In genomic region chr13:91346848-91347211, GRCh38 we compare ENCODE assay signal across 8 cellular contexts. TPM values are rescaled to one million over a fixed set of nuclear protein-coding genes. Genes with fewer than 3 reads are reported as not detected.
DNase-seq lines count a peak whose midpoint lies in the region; ATAC-seq and TF ChIP-seq lines count a peak whose summit lies in the region.

No MANE protein-coding gene starts in this region.

- no peak for TF ChIP-seq CTCF in body of pancreas (IDR thresholded peaks at IDR 0.05)

- intact Hi-C loops in body of pancreas (cut with DNase I) = no loop called here

- H3K9ac ChIP-seq in BLaER1 treated with 17β-estradiol and CSF1 and Interleukin-3, amounts not matched to agents 10 nM and 100 nM = peak overlapping the region; percentile 98 to 100 (median 100)

- H3K4me3 ChIP-seq in BLaER1 treated with 17β-estradiol and CSF1 and Interleukin-3, amounts not matched to agents 10 nM and 100 nM = peak overlapping the region; percentile 90 to 99 (median 97)
- H3K4me3 ChIP-seq in SJCRH30 (peak overlapping the region; percentile 97), body of pancreas (peak overlapping the region; percentile 31 to 43)

- peaks cover 19 to 29% (median 26%) of the 10 kb centered on the region in 11 experiments; a peak in 21 of 22 replicates for H3K36me3 ChIP-seq in BLaER1 treated with 17β-estradiol and CSF1 and Interleukin-3, amounts not matched to agents 10 nM and 100 nM
- H3K36me3 ChIP-seq in SJCRH30 (peaks cover 26% of the 10 kb centered on the region), body of pancreas (replicated peaks in 1 of 2; ENCODE audit: insufficient read depth in 1 of 2, low read depth in 2 of 2) (peaks cover 0 to 2% of the 10 kb centered on the region in 2 donors)

- no peak for TF ChIP-seq POLR2A in body of pancreas (IDR thresholded peaks at IDR 0.05)

- H3K4me2 ChIP-seq in BLaER1 treated with 17β-estradiol and CSF1 and Interleukin-3, amounts not matched to agents 10 nM and 100 nM = peak overlapping the region; percentile 79 to 97 (median 91)

- H3K27ac ChIP-seq in BLaER1 treated with 17β-estradiol and CSF1 and Interleukin-3, amounts not matched to agents 10 nM and 100 nM = peak overlapping the region in 10 of 11 experiments; percentile 97 to 100 (median 100); a peak in 21 of 22 replicates
- peak overlapping the region; percentile 44; the same call in 1 of the 2 replicates for H3K27ac ChIP-seq in SJCRH30
- H3K27ac ChIP-seq in body of pancreas = peak overlapping the region; percentile 92 to 99 (median 98)

- 1 to 2% methylated on average over 11 of the region's 11 CpGs for WGBS in body of pancreas, 2 donors

- H3K4me1 ChIP-seq in BLaER1 treated with 17β-estradiol and CSF1 and Interleukin-3, amounts not matched to agents 10 nM and 100 nM = peaks cover 12 to 28% (median 25%) of the 10 kb centered on the region in 10 experiments
- peaks cover 6% of the 10 kb centered on the region for H3K4me1 ChIP-seq in SJCRH30
- H3K4me1 ChIP-seq in body of pancreas = peaks cover 28% of the 10 kb centered on the region

- no peaks in the 10 kb centered on the region for H3K27me3 ChIP-seq in BLaER1 treated with 17β-estradiol and CSF1 and Interleukin-3, amounts not matched to agents 10 nM and 100 nM
- no peaks in the 10 kb centered on the region for H3K27me3 ChIP-seq in SJCRH30
- H3K27me3 ChIP-seq in body of pancreas = peaks cover 0 to 5% of the 10 kb centered on the region in 2 donors

- ATAC-seq in GM19025 (IDR thresholded peaks at IDR 0.05; ENCODE audit: low read depth, unreplicated experiment) (peak; percentile 4), HG03135 (IDR thresholded peaks at IDR 0.05; ENCODE audit: unreplicated experiment) (peak; percentile 33), body of pancreas (peak; percentile 3)

- no peaks in the 10 kb centered on the region for H3K9me3 ChIP-seq in BLaER1 treated with 17β-estradiol and CSF1 and Interleukin-3, amounts not matched to agents 10 nM and 100 nM (replicated peaks in 1 of 11)
- H3K9me3 ChIP-seq in SJCRH30 (replicated peaks) (no peaks in the 10 kb centered on the region), body of pancreas (no peaks in the 10 kb centered on the region)

- peak; percentile 34 to 55 for DNase-seq in SJCRH30
- peak; percentile 26 to 55 (median 35) for DNase-seq in body of pancreas
- DNase-seq in kidney tubule cell (ENCODE audit: low spot score) = peak; percentile 38
- peak; percentile 11 to 35 (median 18) for DNase-seq in stimulated activated CD4-positive, alpha-beta T cell treated with anti-CD3 and anti-CD28 coated beads, TNF-alpha, amount 100 ng/mL, for 4 hours (ENCODE audit: low read depth in 3 of 3)
- DNase-seq in AG20443 (ENCODE audit: low spot score) = no peak

- peaks cover 19 to 37% (median 27%) of the 10 kb centered on the region in 11 experiments; a peak in 21 of 22 replicates for H4K20me1 ChIP-seq in BLaER1 treated with 17β-estradiol and CSF1 and Interleukin-3, amounts not matched to agents 10 nM and 100 nM

RNA-seq across cellular contexts. Expression of gene MIR17HG, which starts 0.7 kb away (rescaled TPM):
- 43.9 and 55.8 TPM in 2 replicates for total RNA-seq in SJCRH30 (2014; rRNA removed; shearing (Covaris generic))
- 1 to 10 TPM; 7.5 to 9.6 TPM for total RNA-seq in body of pancreas

RNA-seq across cellular contexts. Expression of gene GPC5, which starts 51.6 kb away (rescaled TPM):
- 0.18 and 0.49 TPM in 2 replicates for total RNA-seq in SJCRH30 (2014; rRNA removed; shearing (Covaris generic))
- total RNA-seq in body of pancreas = not detected

Comparison
In these comparisons a context has a peak if more than half of its experiments do, and no peak if none do; other contexts are left out.
1. H3K27ac ChIP-seq: peak in every context shown above with its lines; median percentile 100 in BLaER1 treated with 17β-estradiol and CSF1 and Interleukin-3, amounts not matched to agents 10 nM and 100 nM; 98 in body of pancreas; 44 in SJCRH30.
2. H3K4me3 ChIP-seq: peak in every context shown above with its lines; median percentile 97 in BLaER1 treated with 17β-estradiol and CSF1 and Interleukin-3, amounts not matched to agents 10 nM and 100 nM; 97 in SJCRH30; 37 in body of pancreas.